ENCODE assay signal across 20 cellular contexts in genomic region chr5:88364991-88365390, GRCh38.
"Had no signal": no experiment of that assay in that cellular context is flagged by ENCODE, and none has a peak within 500 bp of the region (broad histone marks: within the 10 kb centered on the region; RNA-seq: fewer than 3 reads in every experiment).

No MANE protein-coding gene starts in this region.

- H3K4me3 ChIP-seq: SJSA1 had no signal

- H3K4me1 ChIP-seq: SJSA1 had no signal

- H3K27me3 ChIP-seq: SJSA1 had no signal

- H3K9me3 ChIP-seq: SJSA1, SK-N-SH had no signal

- DNase-seq: IMR-90, Karpas-422, KG1, MM.1S, NCI-H1092 treated with DMSO at 0.1 percent for 48 hours, NCI-H1436, NCI-H187, NCI-H2029, NCI-H2081 treated with DMSO at 0.1 percent for 48 hours, NCI-H2171, NCI-H226, NCI-H446, NCI-H510A, NCI-H524 treated with DMSO at 0.1 percent for 48 hours, NCI-H774, Right ventricle myocardium superior, RPMI8226, SIG-M5, SK-N-SH had no signal

- H3K27ac ChIP-seq: SJSA1 had no signal

- H3K36me3 ChIP-seq: SJSA1 had no signal
